In the genomic region with DNA sequence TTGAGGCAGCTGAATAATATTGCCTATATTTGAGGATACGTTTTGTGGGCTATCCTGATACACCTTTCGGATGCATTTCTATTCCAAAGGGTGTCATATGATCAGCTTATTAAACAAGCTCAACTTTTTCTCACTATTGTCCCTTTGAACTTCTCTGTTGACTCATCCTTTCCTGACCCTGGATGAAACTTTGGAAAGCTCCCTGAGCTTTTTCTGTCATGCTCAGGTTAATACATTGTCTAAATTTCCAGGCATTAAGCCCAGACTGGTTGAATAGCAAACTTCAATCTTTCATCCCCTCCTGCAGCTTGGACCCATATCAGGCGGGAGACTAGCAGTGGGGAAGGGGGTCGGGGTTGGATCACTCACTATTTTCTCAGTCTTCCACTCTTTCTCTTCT, we compare ENCODE assay signal across 13 cellular contexts.
"Had no signal": no experiment of that assay in that cellular context is flagged by ENCODE, and none has a peak within 500 bp of the region (broad histone marks: within the 10 kb centered on the region; RNA-seq: fewer than 3 reads in every experiment).

No MANE protein-coding gene starts in this region.

- H3K36me3 ChIP-seq: ascending aorta, heart right ventricle, tibial artery had no signal

- H3K4me1 ChIP-seq: ascending aorta, heart right ventricle, tibial artery had no signal

- DNase-seq: activated CD4-positive, alpha-beta T cell treated with anti-CD3 and anti-CD28 coated beads, Interleukin-2, amount 50 U/mL, for 4 hours; activated gamma-delta T cell; erythroblast; heart right ventricle; left cardiac atrium; stimulated activated CD4-positive, alpha-beta T cell treated with anti-CD3 and anti-CD28 coated beads, Interleukin-2, amount 100 ng/mL, for 24 hours; stimulated activated naive CD4-positive, alpha-beta T cell treated with Interleukin-2 at 50 U/mL for 16 hours; substantia nigra; T-helper 17 cell; tibial artery had no signal

- H3K27ac ChIP-seq: ascending aorta, heart right ventricle, tibial artery, VCaP had no signal

- H3K9me3 ChIP-seq: ascending aorta, tibial artery had no signal

- H3K27me3 ChIP-seq: ascending aorta, heart right ventricle, tibial artery had no signal

- H3K4me3 ChIP-seq: ascending aorta, heart right ventricle, lung, tibial artery had no signal

- ATAC-seq: heart right ventricle, left cardiac atrium, T-helper 17 cell had no signal
